ENCODE assay signal across 14 cellular contexts in genomic region chr4:90727938-90728337, GRCh38.
DNase-seq lines count a peak whose midpoint lies in the region; ATAC-seq and TF ChIP-seq lines count a peak whose summit lies in the region.
"Had no signal": no experiment of that assay in that cellular context is flagged by ENCODE, and none has a peak within 500 bp of the region (broad histone marks: within the 10 kb centered on the region; RNA-seq: fewer than 3 reads in every experiment).

No MANE protein-coding gene starts in this region.

- no peak for ATAC-seq in HG03159 (IDR thresholded peaks at IDR 0.05; ENCODE audit: unreplicated experiment)
- ATAC-seq in HG03432 (IDR thresholded peaks at IDR 0.05; ENCODE audit: unreplicated experiment): no peak
- ATAC-seq: activated CD4-positive, CD25-positive, alpha-beta regulatory T cell treated with anti-CD3 and anti-CD28 coated beads, Interleukin-2, amount 50 U/mL, for 24 hours; T-helper 17 cell had no signal

- H3K4me3 ChIP-seq in astrocyte of the cerebellum (ENCODE audit: low read depth, low read length): no peak overlapping the region

- DNase-seq in A172 (ENCODE audit: low spot score) (peak; percentile 70), HT1080 (ENCODE audit: low read depth) (peak; percentile 71), astrocyte of the cerebellum (ENCODE audit: low read depth) (peak; percentile 11), islet precursor cell (peak; percentile 91), NCI-H1092 treated with DMSO at 0.1 percent for 48 hours (lab: John Stamatoyannopoulos, UW) (no peak)
- no peak for DNase-seq in activated CD4-positive, alpha-beta T cell treated with anti-CD3 and anti-CD28 coated beads, Interleukin-2, amount 50 U/mL, for 4 hours
- DNase-seq: activated CD8-positive, alpha-beta memory T cell treated with anti-CD3 and anti-CD28 coated beads, Interleukin-2, amount 50 U/mL, for 48 hours; CD8-positive, alpha-beta memory T cell; NCI-H2107; NCI-H774; T-helper 17 cell had no signal

- TF ChIP-seq CTCF in astrocyte of the cerebellum (IDR thresholded peaks at IDR 0.05; ENCODE audit: low read depth, low read length, missing control alignments): no peak

- in situ Hi-C loops in astrocyte of the cerebellum (cut with HindIII; ENCODE audit: low sequenced_read_pairs): no loop called here

Comparison
In these comparisons a context has a peak if more than half of its experiments do, and no peak if none do; other contexts are left out.
1. DNase-seq: peak in A172 (single experiment), HT1080 (single experiment), astrocyte of the cerebellum (single experiment) and islet precursor cell (single experiment); none in NCI-H1092 treated with DMSO at 0.1 percent for 48 hours (single experiment) and activated CD4-positive, alpha-beta T cell treated with anti-CD3 and anti-CD28 coated beads, Interleukin-2, amount 50 U/mL, for 4 hours (0 of 2).